ENCODE assay signal across 11 cellular contexts in genomic region chr5:54889826-54890225, GRCh38.
DNase-seq lines count a peak whose midpoint lies in the region; ATAC-seq and TF ChIP-seq lines count a peak whose summit lies in the region.
"Had no signal": no experiment of that assay in that cellular context is flagged by ENCODE, and none has a peak within 500 bp of the region (broad histone marks: within the 10 kb centered on the region; RNA-seq: fewer than 3 reads in every experiment).

No MANE protein-coding gene starts in this region.

- TF ChIP-seq POLR2A in breast epithelium (IDR thresholded peaks at IDR 0.05) = no peak

- TF ChIP-seq CTCF in MCF 10A (IDR thresholded peaks at IDR 0.05; ENCODE audit: unreplicated experiment) (no peak), breast epithelium (IDR thresholded peaks at IDR 0.05) (no peak), foreskin fibroblast (IDR thresholded peaks at IDR 0.05; ENCODE audit: low read depth, low read length) (no peak), upper lobe of right lung (IDR thresholded peaks at IDR 0.05) (no peak), WTC11 (IDR thresholded peaks at IDR 0.05) (no peak)

- no peak overlapping the region for H3K4me3 ChIP-seq in breast epithelium
- H3K4me3 ChIP-seq in foreskin fibroblast (ENCODE audit: low read depth in 1 of 2, low read length in 2 of 2) = no peak overlapping the region
- no peak overlapping the region for H3K4me3 ChIP-seq in upper lobe of right lung

- H3K27ac Mint-ChIP-seq in MCF 10A (ENCODE audit: low read depth, unreplicated experiment) = peak overlapping the region; percentile 59
- H3K27ac Mint-ChIP-seq in WTC11 = no peak overlapping the region

- H3K27me3 Mint-ChIP-seq in MCF 10A (ENCODE audit: insufficient read depth, unreplicated experiment) = no peaks in the 10 kb centered on the region
- peaks cover 25% of the 10 kb centered on the region for H3K27me3 Mint-ChIP-seq in WTC11 (ENCODE audit: low read depth)

- H3K27me3 ChIP-seq in breast epithelium (no peaks in the 10 kb centered on the region), upper lobe of right lung (peaks cover 2% of the 10 kb centered on the region)

- H3K9me3 Mint-ChIP-seq in MCF 10A (ENCODE audit: unreplicated experiment) = no peaks in the 10 kb centered on the region
- peaks cover 31% of the 10 kb centered on the region for H3K9me3 Mint-ChIP-seq in WTC11

- DNase-seq in MCF 10A (ENCODE audit: unreplicated experiment) (peak; percentile 74), breast epithelium (ENCODE audit: low spot score in 2 of 2) (no peak), SW480 (ENCODE audit: low spot score) (peak; percentile 42), foreskin fibroblast (peak; percentile 39 to 64), upper lobe of right lung (no peak), WTC11 (ENCODE audit: low spot score) (no peak), DMS114 treated with DMSO at 0.1 percent for 48 hours (lab: John Stamatoyannopoulos, UW; ENCODE audit: unreplicated experiment) (no peak)
- DNase-seq in activated effector memory CD4-positive, alpha-beta T cell treated with anti-CD3 and anti-CD28 coated beads, Interleukin-2, amount 50 U/mL, for 16 hours = no peak
- DNase-seq: caudate nucleus, head of caudate nucleus, small intestine had no signal

- H3K36me3 ChIP-seq in breast epithelium = no peaks in the 10 kb centered on the region
- H3K36me3 ChIP-seq in upper lobe of right lung = no peaks in the 10 kb centered on the region

- no peak overlapping the region for H3K4me3 Mint-ChIP-seq in MCF 10A (ENCODE audit: unreplicated experiment)
- no peak overlapping the region for H3K4me3 Mint-ChIP-seq in WTC11

- peaks cover 4% of the 10 kb centered on the region for H3K36me3 Mint-ChIP-seq in MCF 10A (ENCODE audit: insufficient read depth, unreplicated experiment)
- H3K36me3 Mint-ChIP-seq in WTC11 = peaks cover 22% of the 10 kb centered on the region

- ATAC-seq in upper lobe of right lung (peak; percentile 66), WTC11 (no peak)

- no TSS peak for BruUV-seq in MCF 10A (replicated peaks; lab: Mats Ljungman, UMichigan)

- POLR2A ChIA-PET in MCF 10A (lab: Yijun Ruan, JAX) (interaction anchor here (1.0 kb wide), 1 partner anchor 18 kb away, joined by 3 read pairs; no protein-coding TSS in a partner anchor), WTC11 (lab: Charles Lee) (no interaction called here)

- H3K4me1 ChIP-seq in breast epithelium (no peaks in the 10 kb centered on the region), upper lobe of right lung (no peaks in the 10 kb centered on the region)

- H3K27ac ChIP-seq in breast epithelium = no peak overlapping the region
- H3K27ac ChIP-seq in upper lobe of right lung = no peak overlapping the region

- intact Hi-C loops in MCF 10A (cut with micrococcal nuclease) (loop anchor here (10.0 kb wide), 2 partner anchors 575 to 645 kb away; partner anchors contain the start of gene ARL15), breast epithelium (cut with DNase I; ENCODE audit: low total_unique reads) (no loop called here), upper lobe of right lung (cut with DNase I) (no loop called here)

- CTCF ChIA-PET in MCF 10A (lab: Yijun Ruan, JAX) (interaction anchor here (0.9 to 8.2 kb wide), 3 partner anchors 8 to 373 kb away, joined by 3 to 75 read pairs (median 4); partner anchors contain the start of gene SNX18), WTC11 (lab: Charles Lee) (no interaction called here)

- H3K9me3 ChIP-seq in breast epithelium = no peaks in the 10 kb centered on the region
- no peaks in the 10 kb centered on the region for H3K9me3 ChIP-seq in upper lobe of right lung

- H3K4me1 Mint-ChIP-seq in MCF 10A (ENCODE audit: insufficient read depth, unreplicated experiment) (peaks cover 12% of the 10 kb centered on the region), WTC11 (peaks cover 4% of the 10 kb centered on the region)

TF ChIP-seq in WTC11, 78 proteins besides CTCF, POLR2A, EP300 and RAD21:
- TF ChIP-seq KAT7 (CRISPR knock-in tag; IDR thresholded peaks at IDR 0.05; ENCODE audit: borderline replicate concordance) (no peak), ZNF138 (CRISPR knock-in tag; conservative IDR thresholded peaks at IDR 0.05) (no peak), ZNF232 (CRISPR knock-in tag; IDR thresholded peaks at IDR 0.05) (no peak), AFF4 (CRISPR knock-in tag; IDR thresholded peaks at IDR 0.05; ENCODE audit: borderline replicate concordance) (no peak), PRRX2 (CRISPR knock-in tag; IDR thresholded peaks at IDR 0.05) (no peak), ZNF121 (CRISPR knock-in tag; IDR thresholded peaks at IDR 0.05) (no peak), ZNF532 (CRISPR knock-in tag; IDR thresholded peaks at IDR 0.05; ENCODE audit: borderline replicate concordance) (no peak), GABPB1 (CRISPR knock-in tag; IDR thresholded peaks at IDR 0.05) (no peak), ESRRA (CRISPR knock-in tag; IDR thresholded peaks at IDR 0.05; ENCODE audit: borderline replicate concordance) (no peak), E2F1 (CRISPR knock-in tag; IDR thresholded peaks at IDR 0.05) (no peak), IRF2 (CRISPR knock-in tag; IDR thresholded peaks at IDR 0.05; ENCODE audit: borderline replicate concordance, low read depth) (no peak), ELF4 (CRISPR knock-in tag; IDR thresholded peaks at IDR 0.05; ENCODE audit: low read depth) (no peak), EMX1 (CRISPR knock-in tag; IDR thresholded peaks at IDR 0.05) (no peak)

Comparison
In these comparisons a context has a peak if more than half of its experiments do, and no peak if none do; other contexts are left out.
1. DNase-seq: peak in MCF 10A (single experiment), SW480 (single experiment) and foreskin fibroblast (2 of 2); none in breast epithelium (0 of 2), upper lobe of right lung (single experiment), activated effector memory CD4-positive, alpha-beta T cell treated with anti-CD3 and anti-CD28 coated beads, Interleukin-2, amount 50 U/mL, for 16 hours (single experiment), WTC11 (single experiment) and DMS114 treated with DMSO at 0.1 percent for 48 hours (single experiment).